1 cellular context compared by ENCODE assay signal in the genomic region with DNA sequence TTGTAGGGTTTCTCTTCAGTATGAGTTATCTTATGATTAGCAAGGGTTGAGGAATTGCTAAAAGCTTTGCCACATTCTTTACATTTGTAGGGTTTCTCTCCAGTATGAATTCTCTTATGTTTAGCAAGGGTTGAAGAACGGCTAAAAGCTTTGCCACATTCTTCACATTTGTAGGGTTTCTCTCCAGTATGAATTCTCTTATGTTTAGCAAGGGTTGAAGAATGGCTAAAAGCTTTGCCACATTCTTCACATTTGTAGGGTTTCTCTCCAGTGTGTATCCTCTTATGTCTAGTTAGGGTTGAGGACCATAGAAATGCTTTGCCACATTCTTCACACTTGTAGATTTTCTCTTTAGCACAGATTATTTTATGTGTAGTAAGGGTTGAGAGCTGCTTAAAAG.
TF ChIP-seq lines count a peak whose summit lies in the region.

No MANE protein-coding gene starts in this region.

TF ChIP-seq in HCT116, 20 proteins besides CTCF, POLR2A, EP300 and RAD21:
- peak; percentile 67 for TF ChIP-seq ZNF274 (IDR thresholded peaks at IDR 0.05; ENCODE audit: low read depth, low read length)
TF ChIP-seq in HCT116: peak in this region for 1; not testable (repeated sequence) for 19.
